Comparison of ENCODE assay signal across 1 cellular context in the genomic region with DNA sequence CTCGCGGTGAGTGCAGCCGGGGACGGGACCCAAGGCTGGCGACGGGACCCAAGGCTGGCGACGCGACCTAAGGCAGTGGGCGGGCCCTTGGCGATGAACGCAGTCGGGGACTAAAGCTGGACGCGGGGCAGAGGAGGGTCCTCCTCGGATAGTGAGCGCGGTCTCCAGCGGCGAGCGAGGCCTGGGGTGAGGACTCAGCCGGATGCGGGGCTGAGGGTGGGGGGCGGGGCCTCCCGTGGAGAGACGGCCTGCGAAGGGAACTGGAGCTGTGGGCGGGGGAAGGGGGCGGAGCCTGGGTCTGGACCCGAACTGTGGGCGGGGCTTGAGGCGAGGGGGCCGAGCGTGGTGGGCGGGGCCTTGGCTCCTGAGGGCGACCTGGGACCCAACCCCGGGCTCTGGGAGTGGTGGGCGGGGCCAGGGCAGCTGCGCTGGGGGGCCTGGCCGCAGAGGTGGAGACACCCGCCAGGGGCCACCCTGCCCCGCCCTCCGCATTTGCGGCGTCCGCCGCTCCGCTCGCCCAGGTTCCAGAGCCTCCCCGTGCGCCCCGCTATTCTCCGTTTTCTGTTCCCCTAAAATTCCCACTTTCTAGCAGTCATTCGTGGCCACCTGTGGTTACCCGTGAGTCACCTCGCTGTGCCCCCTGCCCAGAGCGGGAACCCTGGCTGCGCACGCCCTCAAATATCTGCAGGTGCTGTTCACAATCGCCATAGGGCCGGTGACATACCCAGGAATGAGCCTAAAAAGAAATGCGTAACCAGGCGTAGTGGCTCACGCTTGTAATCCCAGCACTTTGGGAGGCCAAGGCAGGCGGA.
TF ChIP-seq lines count a peak whose summit lies in the region.

No MANE protein-coding gene starts in this region.

TF ChIP-seq in K562, 482 proteins besides CTCF, POLR2A, EP300 and RAD21 (continued from another document and continues in another):
- TF ChIP-seq, protein P1, sequence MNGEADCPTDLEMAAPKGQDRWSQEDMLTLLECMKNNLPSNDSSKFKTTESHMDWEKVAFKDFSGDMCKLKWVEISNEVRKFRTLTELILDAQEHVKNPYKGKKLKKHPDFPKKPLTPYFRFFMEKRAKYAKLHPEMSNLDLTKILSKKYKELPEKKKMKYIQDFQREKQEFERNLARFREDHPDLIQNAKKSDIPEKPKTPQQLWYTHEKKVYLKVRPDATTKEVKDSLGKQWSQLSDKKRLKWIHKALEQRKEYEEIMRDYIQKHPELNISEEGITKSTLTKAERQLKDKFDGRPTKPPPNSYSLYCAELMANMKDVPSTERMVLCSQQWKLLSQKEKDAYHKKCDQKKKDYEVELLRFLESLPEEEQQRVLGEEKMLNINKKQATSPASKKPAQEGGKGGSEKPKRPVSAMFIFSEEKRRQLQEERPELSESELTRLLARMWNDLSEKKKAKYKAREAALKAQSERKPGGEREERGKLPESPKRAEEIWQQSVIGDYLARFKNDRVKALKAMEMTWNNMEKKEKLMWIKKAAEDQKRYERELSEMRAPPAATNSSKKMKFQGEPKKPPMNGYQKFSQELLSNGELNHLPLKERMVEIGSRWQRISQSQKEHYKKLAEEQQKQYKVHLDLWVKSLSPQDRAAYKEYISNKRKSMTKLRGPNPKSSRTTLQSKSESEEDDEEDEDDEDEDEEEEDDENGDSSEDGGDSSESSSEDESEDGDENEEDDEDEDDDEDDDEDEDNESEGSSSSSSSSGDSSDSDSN (IDR thresholded peaks at IDR 0.05; ENCODE audit: borderline replicate concordance in 1 of 2, low read depth in 2 of 2, low read length in 2 of 2), result no peak
- TF ChIP-seq PHB (CRISPR knock-in tag; IDR thresholded peaks at IDR 0.05), result no peak
- TF ChIP-seq HDAC8 (tag; IDR thresholded peaks at IDR 0.05), result no peak
- TF ChIP-seq LEF1 (IDR thresholded peaks at IDR 0.05), result 0 out of 2 replicates have a peak, but pooled peaks have one; percentile 21
- no peak for TF ChIP-seq ZSCAN32 (CRISPR knock-in tag; IDR thresholded peaks at IDR 0.05)
- no peak for TF ChIP-seq KLF6 (CRISPR knock-in tag; IDR thresholded peaks at IDR 0.05; ENCODE audit: borderline replicate concordance)
- no peak for TF ChIP-seq MECOM (CRISPR knock-in tag; IDR thresholded peaks at IDR 0.05)
- peak; percentile 39; the same call in 1 of the 2 replicates for TF ChIP-seq NBN (IDR thresholded peaks at IDR 0.05; ENCODE audit: low read depth)
- no peak for TF ChIP-seq U2AF1 (optimal IDR thresholded peaks at IDR 0.05; ENCODE audit: low read depth, low read length)
- no peak for TF ChIP-seq ZNF431 (CRISPR knock-in tag; IDR thresholded peaks at IDR 0.05)
- TF ChIP-seq, protein P2, sequence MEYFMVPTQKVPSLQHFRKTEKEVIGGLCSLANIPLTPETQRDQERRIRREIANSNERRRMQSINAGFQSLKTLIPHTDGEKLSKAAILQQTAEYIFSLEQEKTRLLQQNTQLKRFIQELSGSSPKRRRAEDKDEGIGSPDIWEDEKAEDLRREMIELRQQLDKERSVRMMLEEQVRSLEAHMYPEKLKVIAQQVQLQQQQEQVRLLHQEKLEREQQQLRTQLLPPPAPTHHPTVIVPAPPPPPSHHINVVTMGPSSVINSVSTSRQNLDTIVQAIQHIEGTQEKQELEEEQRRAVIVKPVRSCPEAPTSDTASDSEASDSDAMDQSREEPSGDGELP (CRISPR knock-in tag; IDR thresholded peaks at IDR 0.05; ENCODE audit: borderline replicate concordance), result peak; percentile 49; the same call in 1 of the 2 replicates
- no peak for TF ChIP-seq DACH1 (IDR thresholded peaks at IDR 0.05; ENCODE audit: partially characterized antibody)
- TF ChIP-seq MAZ (CRISPR knock-in tag; conservative IDR thresholded peaks at IDR 0.05 in 1 of 2, IDR thresholded peaks at IDR 0.05 in 1 of 2), result peak in 1 of 2 experiments; percentile 77; a peak in 3 of 4 replicates
- TF ChIP-seq EP400 (IDR thresholded peaks at IDR 0.05), result peak; percentile 60; the same call in 1 of the 2 replicates
- TF ChIP-seq RBM14 (IDR thresholded peaks at IDR 0.05; ENCODE audit: borderline replicate concordance, insufficient read depth, low read depth, low read length), result no peak
- TF ChIP-seq ZNF282 (CRISPR knock-in tag; IDR thresholded peaks at IDR 0.05), result no peak
- 0 out of 2 replicates have a peak, but pooled peaks have one; percentile 18 for TF ChIP-seq CBX5 (IDR thresholded peaks at IDR 0.05; ENCODE audit: borderline replicate concordance, low read depth)
- no peak for TF ChIP-seq ZNF212 (CRISPR knock-in tag; IDR thresholded peaks at IDR 0.05)
- TF ChIP-seq, protein P3, sequence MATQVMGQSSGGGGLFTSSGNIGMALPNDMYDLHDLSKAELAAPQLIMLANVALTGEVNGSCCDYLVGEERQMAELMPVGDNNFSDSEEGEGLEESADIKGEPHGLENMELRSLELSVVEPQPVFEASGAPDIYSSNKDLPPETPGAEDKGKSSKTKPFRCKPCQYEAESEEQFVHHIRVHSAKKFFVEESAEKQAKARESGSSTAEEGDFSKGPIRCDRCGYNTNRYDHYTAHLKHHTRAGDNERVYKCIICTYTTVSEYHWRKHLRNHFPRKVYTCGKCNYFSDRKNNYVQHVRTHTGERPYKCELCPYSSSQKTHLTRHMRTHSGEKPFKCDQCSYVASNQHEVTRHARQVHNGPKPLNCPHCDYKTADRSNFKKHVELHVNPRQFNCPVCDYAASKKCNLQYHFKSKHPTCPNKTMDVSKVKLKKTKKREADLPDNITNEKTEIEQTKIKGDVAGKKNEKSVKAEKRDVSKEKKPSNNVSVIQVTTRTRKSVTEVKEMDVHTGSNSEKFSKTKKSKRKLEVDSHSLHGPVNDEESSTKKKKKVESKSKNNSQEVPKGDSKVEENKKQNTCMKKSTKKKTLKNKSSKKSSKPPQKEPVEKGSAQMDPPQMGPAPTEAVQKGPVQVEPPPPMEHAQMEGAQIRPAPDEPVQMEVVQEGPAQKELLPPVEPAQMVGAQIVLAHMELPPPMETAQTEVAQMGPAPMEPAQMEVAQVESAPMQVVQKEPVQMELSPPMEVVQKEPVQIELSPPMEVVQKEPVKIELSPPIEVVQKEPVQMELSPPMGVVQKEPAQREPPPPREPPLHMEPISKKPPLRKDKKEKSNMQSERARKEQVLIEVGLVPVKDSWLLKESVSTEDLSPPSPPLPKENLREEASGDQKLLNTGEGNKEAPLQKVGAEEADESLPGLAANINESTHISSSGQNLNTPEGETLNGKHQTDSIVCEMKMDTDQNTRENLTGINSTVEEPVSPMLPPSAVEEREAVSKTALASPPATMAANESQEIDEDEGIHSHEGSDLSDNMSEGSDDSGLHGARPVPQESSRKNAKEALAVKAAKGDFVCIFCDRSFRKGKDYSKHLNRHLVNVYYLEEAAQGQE (CRISPR knock-in tag; IDR thresholded peaks at IDR 0.05; ENCODE audit: low read depth), result no peak; the same call in 1 of the 2 replicates
- TF ChIP-seq MCM7 (IDR thresholded peaks at IDR 0.05), result no peak
- no peak for TF ChIP-seq SNIP1 (IDR thresholded peaks at IDR 0.05; ENCODE audit: low read depth)
- TF ChIP-seq BACH1 (tag; IDR thresholded peaks at IDR 0.05), result no peak
- TF ChIP-seq FOXP1 (CRISPR knock-in tag; IDR thresholded peaks at IDR 0.05), result no peak; the same call in 1 of the 2 replicates
- TF ChIP-seq ZBTB7A (IDR thresholded peaks at IDR 0.05; ENCODE audit: borderline replicate concordance, control insufficient read depth, low read depth, low read length), result peak; percentile 85; the same call in 1 of the 2 replicates
- no peak for TF ChIP-seq DNMT1 (IDR thresholded peaks at IDR 0.05)
- no peak for TF ChIP-seq MEF2A (IDR thresholded peaks at IDR 0.05; ENCODE audit: control insufficient read depth, low read depth, low read length)
- 0 out of 2 replicates have a peak, but pooled peaks have one; percentile 27 for TF ChIP-seq SMARCA4 (IDR thresholded peaks at IDR 0.05)
- no peak for TF ChIP-seq ZNF444 (CRISPR knock-in tag; IDR thresholded peaks at IDR 0.05)
- peak; percentile 11; the same call in 1 of the 2 replicates for TF ChIP-seq POLR2AphosphoS5 (IDR thresholded peaks at IDR 0.05; ENCODE audit: control insufficient read depth, insufficient read depth, low read depth, low read length)
- no peak for TF ChIP-seq ETV5 (CRISPR knock-in tag; IDR thresholded peaks at IDR 0.05; ENCODE audit: low read depth)
- TF ChIP-seq, protein P4, sequence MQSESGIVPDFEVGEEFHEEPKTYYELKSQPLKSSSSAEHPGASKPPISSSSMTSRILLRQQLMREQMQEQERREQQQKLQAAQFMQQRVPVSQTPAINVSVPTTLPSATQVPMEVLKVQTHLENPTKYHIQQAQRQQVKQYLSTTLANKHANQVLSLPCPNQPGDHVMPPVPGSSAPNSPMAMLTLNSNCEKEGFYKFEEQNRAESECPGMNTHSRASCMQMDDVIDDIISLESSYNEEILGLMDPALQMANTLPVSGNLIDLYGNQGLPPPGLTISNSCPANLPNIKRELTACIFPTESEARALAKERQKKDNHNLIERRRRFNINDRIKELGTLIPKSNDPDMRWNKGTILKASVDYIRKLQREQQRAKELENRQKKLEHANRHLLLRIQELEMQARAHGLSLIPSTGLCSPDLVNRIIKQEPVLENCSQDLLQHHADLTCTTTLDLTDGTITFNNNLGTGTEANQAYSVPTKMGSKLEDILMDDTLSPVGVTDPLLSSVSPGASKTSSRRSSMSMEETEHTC (IDR thresholded peaks at IDR 0.05), result no peak
- no peak for TF ChIP-seq BMI1 (IDR thresholded peaks at IDR 0.05; ENCODE audit: low read length)
- TF ChIP-seq NR1H2 (CRISPR knock-in tag; IDR thresholded peaks at IDR 0.05), result no peak; the same call in 1 of the 2 replicates
- no peak for TF ChIP-seq PTBP1 (IDR thresholded peaks at IDR 0.05; ENCODE audit: low read depth, low read length)
- no peak for TF ChIP-seq BRCA1 (IDR thresholded peaks at IDR 0.05)
- TF ChIP-seq BRCA1 (CRISPR knock-in tag; IDR thresholded peaks at IDR 0.05), result no peak
- TF ChIP-seq, protein P5, sequence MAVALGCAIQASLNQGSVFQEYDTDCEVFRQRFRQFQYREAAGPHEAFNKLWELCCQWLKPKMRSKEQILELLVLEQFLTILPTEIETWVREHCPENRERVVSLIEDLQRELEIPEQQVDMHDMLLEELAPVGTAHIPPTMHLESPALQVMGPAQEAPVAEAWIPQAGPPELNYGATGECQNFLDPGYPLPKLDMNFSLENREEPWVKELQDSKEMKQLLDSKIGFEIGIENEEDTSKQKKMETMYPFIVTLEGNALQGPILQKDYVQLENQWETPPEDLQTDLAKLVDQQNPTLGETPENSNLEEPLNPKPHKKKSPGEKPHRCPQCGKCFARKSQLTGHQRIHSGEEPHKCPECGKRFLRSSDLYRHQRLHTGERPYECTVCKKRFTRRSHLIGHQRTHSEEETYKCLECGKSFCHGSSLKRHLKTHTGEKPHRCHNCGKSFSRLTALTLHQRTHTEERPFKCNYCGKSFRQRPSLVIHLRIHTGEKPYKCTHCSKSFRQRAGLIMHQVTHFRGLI (CRISPR knock-in tag; IDR thresholded peaks at IDR 0.05), result no peak
- peak; percentile 56; the same call in 1 of the 2 replicates for TF ChIP-seq SP1 (CRISPR knock-in tag; IDR thresholded peaks at IDR 0.05)
- TF ChIP-seq ZC3H4 (CRISPR knock-in tag; IDR thresholded peaks at IDR 0.05; ENCODE audit: borderline replicate concordance), result no peak
- TF ChIP-seq POLR3A (IDR thresholded peaks at IDR 0.05; ENCODE audit: borderline replicate concordance, extremely low read depth, insufficient read depth, insufficient read length), result no peak
- TF ChIP-seq, protein P6, sequence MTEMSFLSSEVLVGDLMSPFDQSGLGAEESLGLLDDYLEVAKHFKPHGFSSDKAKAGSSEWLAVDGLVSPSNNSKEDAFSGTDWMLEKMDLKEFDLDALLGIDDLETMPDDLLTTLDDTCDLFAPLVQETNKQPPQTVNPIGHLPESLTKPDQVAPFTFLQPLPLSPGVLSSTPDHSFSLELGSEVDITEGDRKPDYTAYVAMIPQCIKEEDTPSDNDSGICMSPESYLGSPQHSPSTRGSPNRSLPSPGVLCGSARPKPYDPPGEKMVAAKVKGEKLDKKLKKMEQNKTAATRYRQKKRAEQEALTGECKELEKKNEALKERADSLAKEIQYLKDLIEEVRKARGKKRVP (CRISPR knock-in tag; IDR thresholded peaks at IDR 0.05), result no peak
- TF ChIP-seq WHSC1 (IDR thresholded peaks at IDR 0.05; ENCODE audit: low read length), result no peak
- no peak for TF ChIP-seq ZNF384 (IDR thresholded peaks at IDR 0.05; ENCODE audit: low read depth, low read length)
- TF ChIP-seq ZNF408 (CRISPR knock-in tag; IDR thresholded peaks at IDR 0.05; ENCODE audit: low read depth), result no peak
- TF ChIP-seq MTF1 (CRISPR knock-in tag; IDR thresholded peaks at IDR 0.05; ENCODE audit: borderline replicate concordance), result no peak
- peak; percentile 72 for TF ChIP-seq CXXC5 (CRISPR knock-in tag; IDR thresholded peaks at IDR 0.05)
- TF ChIP-seq, protein P7, sequence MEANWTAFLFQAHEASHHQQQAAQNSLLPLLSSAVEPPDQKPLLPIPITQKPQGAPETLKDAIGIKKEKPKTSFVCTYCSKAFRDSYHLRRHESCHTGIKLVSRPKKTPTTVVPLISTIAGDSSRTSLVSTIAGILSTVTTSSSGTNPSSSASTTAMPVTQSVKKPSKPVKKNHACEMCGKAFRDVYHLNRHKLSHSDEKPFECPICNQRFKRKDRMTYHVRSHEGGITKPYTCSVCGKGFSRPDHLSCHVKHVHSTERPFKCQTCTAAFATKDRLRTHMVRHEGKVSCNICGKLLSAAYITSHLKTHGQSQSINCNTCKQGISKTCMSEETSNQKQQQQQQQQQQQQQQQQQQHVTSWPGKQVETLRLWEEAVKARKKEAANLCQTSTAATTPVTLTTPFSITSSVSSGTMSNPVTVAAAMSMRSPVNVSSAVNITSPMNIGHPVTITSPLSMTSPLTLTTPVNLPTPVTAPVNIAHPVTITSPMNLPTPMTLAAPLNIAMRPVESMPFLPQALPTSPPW (CRISPR knock-in tag; IDR thresholded peaks at IDR 0.05), result peak; percentile 62
- TF ChIP-seq CBX1 (IDR thresholded peaks at IDR 0.05; ENCODE audit: low read depth), result no peak
- TF ChIP-seq, protein P8, sequence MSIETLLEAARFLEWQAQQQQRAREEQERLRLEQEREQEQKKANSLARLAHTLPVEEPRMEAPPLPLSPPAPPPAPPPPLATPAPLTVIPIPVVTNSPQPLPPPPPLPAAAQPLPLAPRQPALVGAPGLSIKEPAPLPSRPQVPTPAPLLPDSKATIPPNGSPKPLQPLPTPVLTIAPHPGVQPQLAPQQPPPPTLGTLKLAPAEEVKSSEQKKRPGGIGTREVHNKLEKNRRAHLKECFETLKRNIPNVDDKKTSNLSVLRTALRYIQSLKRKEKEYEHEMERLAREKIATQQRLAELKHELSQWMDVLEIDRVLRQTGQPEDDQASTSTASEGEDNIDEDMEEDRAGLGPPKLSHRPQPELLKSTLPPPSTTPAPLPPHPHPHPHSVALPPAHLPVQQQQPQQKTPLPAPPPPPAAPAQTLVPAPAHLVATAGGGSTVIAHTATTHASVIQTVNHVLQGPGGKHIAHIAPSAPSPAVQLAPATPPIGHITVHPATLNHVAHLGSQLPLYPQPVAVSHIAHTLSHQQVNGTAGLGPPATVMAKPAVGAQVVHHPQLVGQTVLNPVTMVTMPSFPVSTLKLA (conservative IDR thresholded peaks at IDR 0.05), result peak; percentile 25 to 49; a peak in 1 of 4 replicates
- TF ChIP-seq POLR2B (IDR thresholded peaks at IDR 0.05; ENCODE audit: low read depth, partially characterized antibody), result peak; percentile 73
- no peak for TF ChIP-seq PPARD (CRISPR knock-in tag; IDR thresholded peaks at IDR 0.05)
- TF ChIP-seq ZNF23 (CRISPR knock-in tag; IDR thresholded peaks at IDR 0.05), result no peak
